8 cellular contexts compared by ENCODE assay signal in genomic region chr11:130916238-130916855, GRCh38. TPM values are rescaled to one million over a fixed set of nuclear protein-coding genes. Genes with fewer than 3 reads are reported as not detected.
A peak's percentile ranks its signal among the peaks of the same experiment; 100 is the strongest.
DNase-seq lines count a peak whose midpoint lies in the region; TF ChIP-seq lines count a peak whose summit lies in the region.

TSS of gene SNX19 (minus strand) at chr11:130916479. CDS start at chr11:130915939, 540 bp downstream.

- H3K27ac Mint-ChIP-seq in neural crest cell (ENCODE audit: unreplicated experiment): no peak within 1 kb of the TSS

- peaks cover 37% of the 10 kb centered on the region for H3K4me1 ChIP-seq in stomach smooth muscle (ENCODE audit: control insufficient read depth, insufficient read depth, low read length)

- TF ChIP-seq CTCF in LNCaP clone FGC (IDR thresholded peaks at IDR 0.05; ENCODE audit: control insufficient read depth, extremely low read depth, insufficient read depth) (peak; percentile 100), foreskin fibroblast (IDR thresholded peaks at IDR 0.05; ENCODE audit: low read depth, low read length) (peak; percentile 87), neural crest cell (conservative IDR thresholded peaks at IDR 0.05) (peak; percentile 99)

- peak within 1 kb of the TSS; percentile 90 for H3K27ac ChIP-seq in stomach smooth muscle (ENCODE audit: low read length)

- H3K4me3 ChIP-seq in LNCaP clone FGC (ENCODE audit: low read depth, low read length) (peak within 1 kb of the TSS; percentile 94), foreskin fibroblast (ENCODE audit: low read depth in 1 of 2, low read length in 2 of 2) (peak within 1 kb of the TSS; percentile 83 to 86), stomach smooth muscle (ENCODE audit: low read length in 2 of 2) (peak within 1 kb of the TSS; percentile 92 to 97)

- no peaks in the 10 kb centered on the region for H3K9me3 ChIP-seq in stomach smooth muscle (ENCODE audit: control insufficient read depth in 2 of 2, low read length in 2 of 2)

- H3K9ac ChIP-seq in stomach smooth muscle (ENCODE audit: low read length in 2 of 2): peak within 1 kb of the TSS; percentile 92 to 98

- peak within 1 kb of the TSS; percentile 91 for H3K4me3 Mint-ChIP-seq in neural crest cell

- peaks cover 16% of the 10 kb centered on the region for H3K4me1 Mint-ChIP-seq in neural crest cell

- H3K36me3 ChIP-seq in stomach smooth muscle (ENCODE audit: control insufficient read depth in 2 of 2, insufficient read depth in 2 of 2, low read length in 2 of 2): peaks cover 11 to 28% of the 10 kb centered on the region in 2 donors

- no peaks in the 10 kb centered on the region for H3K27me3 ChIP-seq in stomach smooth muscle (ENCODE audit: control insufficient read depth in 1 of 2, insufficient read depth in 2 of 2, low read length in 2 of 2)

- peaks cover 10% of the 10 kb centered on the region for H3K27me3 Mint-ChIP-seq in neural crest cell (ENCODE audit: low read depth)

- peaks cover 11% of the 10 kb centered on the region for H3K36me3 Mint-ChIP-seq in neural crest cell (ENCODE audit: low read depth)

- DNase-seq in GDM1 (lab: John Stamatoyannopoulos, UW) (peak; percentile 87), H4 (ENCODE audit: low spot score) (peak; percentile 83), LNCaP clone FGC (ENCODE audit: low read depth) (peak; percentile 69), SHP77 treated with DMSO at 0.1 percent for 48 hours (lab: John Stamatoyannopoulos, UW) (peak; percentile 73), activated gamma-delta T cell treated with Interleukin-2 at 50 U/mL for 16 hours (peak; percentile 85), foreskin fibroblast (peak; percentile 91 to 98), neural crest cell (ENCODE audit: low read depth, low spot score) (peak; percentile 90)

- no peaks in the 10 kb centered on the region for H3K9me3 Mint-ChIP-seq in neural crest cell

RNA-seq across cellular contexts. Expression of gene SNX19, which starts in this region (rescaled TPM):
- 39.0 and 51.0 TPM in 2 replicates for total RNA-seq in H4 (2014; rRNA removed; shearing (Covaris generic))
- 43.7 and 45.0 TPM in 2 replicates for total RNA-seq in neural crest cell

Comparison
In these comparisons a context has a peak if more than half of its experiments do, and no peak if none do; other contexts are left out.
1. Peak in every context shown above with its lines: DNase-seq, H3K4me3 ChIP-seq and H3K27ac ChIP-seq.